In the genomic region with DNA sequence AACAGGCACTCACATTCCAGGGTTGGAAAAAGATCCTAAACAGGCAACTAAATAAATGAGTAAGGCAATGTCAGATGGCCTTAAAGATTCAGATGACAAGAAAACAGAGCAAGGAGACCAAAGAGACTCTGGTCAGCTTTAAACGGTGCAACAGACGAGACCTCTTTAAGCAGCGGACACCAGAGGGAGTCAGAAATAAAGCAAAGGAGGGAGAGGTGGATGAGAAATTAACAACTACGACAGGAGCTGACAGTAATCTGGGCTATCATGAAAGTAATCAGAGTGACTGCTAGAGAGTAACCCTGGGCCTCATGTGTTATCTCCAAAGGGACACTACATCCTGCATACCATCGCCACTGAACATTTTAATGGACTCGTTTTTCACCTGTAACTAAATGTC, we compare ENCODE assay signal across 1 cellular context.
TF ChIP-seq lines count a peak whose summit lies in the region.

No MANE protein-coding gene starts in this region.

TF ChIP-seq in HepG2, 621 proteins besides CTCF, POLR2A, EP300 and RAD21:
- TF ChIP-seq ZNF607 (CRISPR knock-in tag; IDR thresholded peaks at IDR 0.05; ENCODE audit: borderline replicate concordance) (0 out of 2 replicates have a peak, but pooled peaks have one; percentile 25), HNF1B (CRISPR knock-in tag; IDR thresholded peaks at IDR 0.05) (0 out of 2 replicates have a peak, but pooled peaks have one; percentile 15), ZNF280D (CRISPR knock-in tag; IDR thresholded peaks at IDR 0.05) (peak; percentile 3; the same call in 1 of the 2 replicates), BHLHE40 (IDR thresholded peaks at IDR 0.05; ENCODE audit: low read length) (no peak)
